In genomic region chr5:34716986-34717385, GRCh38 we compare ENCODE assay signal across 3 cellular contexts.
TF ChIP-seq lines count a peak whose summit lies in the region.

No MANE protein-coding gene starts in this region.

TF ChIP-seq in SK-N-SH, 30 proteins besides CTCF, POLR2A, EP300 and RAD21:
- TF ChIP-seq CHD2 (IDR thresholded peaks at IDR 0.05; ENCODE audit: low read length, partially characterized antibody) (no peak), FOXJ3 (CRISPR knock-in tag; IDR thresholded peaks at IDR 0.05) (no peak), ELF1 (IDR thresholded peaks at IDR 0.05) (no peak), MAX (IDR thresholded peaks at IDR 0.05; ENCODE audit: low read depth) (no peak), TCF12 (IDR thresholded peaks at IDR 0.05) (no peak), RXRA (IDR thresholded peaks at IDR 0.05; ENCODE audit: borderline replicate concordance, low read depth) (no peak), NRF1 (IDR thresholded peaks at IDR 0.05; ENCODE audit: low read depth, low read length) (no peak), TAF1 (IDR thresholded peaks at IDR 0.05; ENCODE audit: borderline replicate concordance, low read depth, low read length) (no peak), GATA2 (CRISPR knock-in tag; IDR thresholded peaks at IDR 0.05) (no peak)

TF ChIP-seq in SK-N-SH treated with all-trans-retinoic acid at 6 μM for 48 hours, 23 proteins besides CTCF, POLR2A, EP300 and RAD21:
- no peak for TF ChIP-seq SNAI2 (CRISPR knock-in tag; IDR thresholded peaks at IDR 0.05)
- no peak for TF ChIP-seq OSR1 (CRISPR knock-in tag; IDR thresholded peaks at IDR 0.05)
- no peak for TF ChIP-seq CREB5 (CRISPR knock-in tag; IDR thresholded peaks at IDR 0.05; ENCODE audit: low read depth)
- no peak for TF ChIP-seq TSHZ2 (CRISPR knock-in tag; IDR thresholded peaks at IDR 0.05)
- TF ChIP-seq POU6F1 (CRISPR knock-in tag; IDR thresholded peaks at IDR 0.05; ENCODE audit: borderline replicate concordance, low read depth) = no peak
- no peak for TF ChIP-seq GLIS3 (CRISPR knock-in tag; IDR thresholded peaks at IDR 0.05)
- no peak for TF ChIP-seq CSRNP3 (CRISPR knock-in tag; IDR thresholded peaks at IDR 0.05)
- no peak for TF ChIP-seq TCF4 (CRISPR knock-in tag; IDR thresholded peaks at IDR 0.05; ENCODE audit: borderline replicate concordance)
- TF ChIP-seq CSDC2 (CRISPR knock-in tag; IDR thresholded peaks at IDR 0.05) = no peak
- TF ChIP-seq ESRRG (CRISPR knock-in tag; IDR thresholded peaks at IDR 0.05) = no peak
- no peak for TF ChIP-seq ZFP3 (CRISPR knock-in tag; IDR thresholded peaks at IDR 0.05)
- no peak for TF ChIP-seq ZC3H10 (CRISPR knock-in tag; IDR thresholded peaks at IDR 0.05)
- TF ChIP-seq BACH2 (CRISPR knock-in tag; IDR thresholded peaks at IDR 0.05; ENCODE audit: borderline replicate concordance) = no peak

TF ChIP-seq in H1, 55 proteins besides CTCF, POLR2A, EP300 and RAD21:
- TF ChIP-seq ZNF274 (IDR thresholded peaks at IDR 0.05; ENCODE audit: borderline replicate concordance, extremely low read depth, low read length) (no peak), SIX5 (IDR thresholded peaks at IDR 0.05; ENCODE audit: low read depth, low read length) (no peak), CHD2 (IDR thresholded peaks at IDR 0.05; ENCODE audit: low read length) (no peak), SP2 (IDR thresholded peaks at IDR 0.05; ENCODE audit: low read length) (no peak), SIN3A (conservative IDR thresholded peaks at IDR 0.05 in 1 of 2, IDR thresholded peaks at IDR 0.05 in 1 of 2; ENCODE audit: low read depth in 1 of 2, low read length in 2 of 2) (no peak), PHF8 (conservative IDR thresholded peaks at IDR 0.05; ENCODE audit: low read depth, low read length) (no peak), POU5F1 (IDR thresholded peaks at IDR 0.05; ENCODE audit: low read depth, low read length) (no peak), SIRT6 (IDR thresholded peaks at IDR 0.05; ENCODE audit: low read length) (no peak), KDM5A (IDR thresholded peaks at IDR 0.05; ENCODE audit: low read length) (no peak), GABPA (IDR thresholded peaks at IDR 0.05; ENCODE audit: borderline replicate concordance, insufficient read depth, low read length) (no peak), KDM1A (IDR thresholded peaks at IDR 0.05; ENCODE audit: borderline replicate concordance, low read length) (no peak), SP4 (IDR thresholded peaks at IDR 0.05; ENCODE audit: low read length) (no peak), MAFK (IDR thresholded peaks at IDR 0.05; ENCODE audit: low read depth, low read length) (no peak), HDAC6 (IDR thresholded peaks at IDR 0.05; ENCODE audit: low read depth, low read length) (no peak)
